12 cellular contexts compared by ENCODE assay signal in the genomic region with DNA sequence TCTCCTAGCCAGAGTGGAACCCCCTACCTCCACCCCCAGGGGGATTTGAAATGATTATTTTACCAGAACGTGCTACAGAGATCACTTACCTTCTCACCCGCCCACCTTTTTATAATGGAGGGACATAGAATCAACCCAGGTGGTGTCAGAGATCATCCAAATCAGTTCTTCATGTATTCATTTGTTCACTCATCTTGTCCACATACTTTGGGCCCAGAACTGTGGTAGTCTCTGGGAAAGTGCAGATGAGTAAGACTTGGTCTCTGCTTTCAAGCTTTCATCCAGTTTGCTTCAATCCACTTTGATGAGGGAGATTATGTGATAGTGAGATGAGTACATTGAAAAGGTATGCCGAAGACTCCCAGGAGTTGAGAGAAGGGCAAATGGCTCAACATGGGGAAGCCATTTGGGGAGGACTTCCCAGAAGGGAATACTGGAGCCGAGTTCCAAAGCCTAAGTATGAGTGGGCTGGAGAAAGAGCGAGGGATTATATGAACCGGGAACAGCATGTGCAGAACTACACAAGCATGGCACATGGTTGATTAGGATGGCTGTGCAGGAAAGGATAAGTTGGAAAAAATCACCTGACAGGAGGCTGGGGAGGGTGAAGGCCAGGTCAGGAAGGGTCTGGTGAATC. TPM values are rescaled to one million over a fixed set of nuclear protein-coding genes. Genes with fewer than 3 reads are reported as not detected.
A peak's percentile ranks its signal among the peaks of the same experiment; 100 is the strongest.
DNase-seq lines count a peak whose midpoint lies in the region; ATAC-seq, FAIRE-seq and TF ChIP-seq lines count a peak whose summit lies in the region.
"Had no signal": no experiment of that assay in that cellular context is flagged by ENCODE, and none has a peak within 500 bp of the region (broad histone marks: within the 10 kb centered on the region; RNA-seq: fewer than 3 reads in every experiment).

No MANE protein-coding gene starts in this region.

- peak overlapping the region; percentile 79; the same call in 1 of the 2 replicates for H2AFZ ChIP-seq in GM23248

- H3F3A ChIP-seq in GM23248 (ENCODE audit: insufficient read depth): peaks cover 36% of the 10 kb centered on the region

- 63 to 65% methylated on average over 6 of the region's 6 CpGs for WGBS in GM23248 (ENCODE audit: low coverage in 1 of 2, low lambda C conversion rate in 2 of 2, missing lambda C conversion rate in 2 of 2), 2 experiments

- no peak overlapping the region for H3K4me3 ChIP-seq in GM23248
- H3K4me3 ChIP-seq: cardiac muscle cell had no signal

- H3K36me3 Mint-ChIP-seq in immature natural killer cell: peaks cover 4 to 9% (median 5%) of the 10 kb centered on the region in 3 donors
- H3K36me3 Mint-ChIP-seq in stimulated activated memory B cell treated with anti-CD40 and anti-IgM and Interleukin-4, amounts not matched to agents 10 μg/mL and 1 μg/mL and 100 μg/mL, for 72 hours: peaks cover 18% of the 10 kb centered on the region

- no peaks in the 10 kb centered on the region for H3K36me3 ChIP-seq in GM23248 (ENCODE audit: low read depth)
- H3K36me3 ChIP-seq: cardiac muscle cell had no signal

- no peak for FAIRE-seq in D721Med (lab: Jason Lieb, UNC)

- H3K4me1 Mint-ChIP-seq in immature natural killer cell: peaks cover 40 to 41% of the 10 kb centered on the region in 2 donors
- peaks cover 21% of the 10 kb centered on the region for H3K4me1 Mint-ChIP-seq in stimulated activated memory B cell treated with anti-CD40 and anti-IgM and Interleukin-4, amounts not matched to agents 10 μg/mL and 1 μg/mL and 100 μg/mL, for 72 hours

- H3K27me3 Mint-ChIP-seq in immature natural killer cell (ENCODE audit: low read depth in 3 of 3): peaks cover 0 to 3% (median 2%) of the 10 kb centered on the region in 3 donors
- H3K27me3 Mint-ChIP-seq in stimulated activated memory B cell treated with anti-CD40 and anti-IgM and Interleukin-4, amounts not matched to agents 10 μg/mL and 1 μg/mL and 100 μg/mL, for 72 hours: no peaks in the 10 kb centered on the region
- H3K27me3 Mint-ChIP-seq: naive B cell had no signal

- H3K4me1 ChIP-seq in GM23248 (ENCODE audit: insufficient read depth): peaks cover 25% of the 10 kb centered on the region

- DNase-seq in GM23248 (peak; percentile 50), RPMI7951 (ENCODE audit: low read depth) (peak; percentile 72), immature natural killer cell (no peak), D721Med (ENCODE audit: insufficient read length, low spot score) (no peak), iPS-NIHi7 (ENCODE audit: extremely low spot score) (no peak), SHP77 (lab: John Stamatoyannopoulos, UW) (no peak)
- DNase-seq: naive B cell; NCI-H345; stimulated activated CD4-positive, alpha-beta T cell treated with anti-CD3 and anti-CD28 coated beads, Interleukin-4, amount 100 ng/mL, for 24 hours had no signal

- H3K9me2 ChIP-seq in GM23248 (ENCODE audit: insufficient read depth): no peaks in the 10 kb centered on the region

- H3K4me2 ChIP-seq in GM23248 (ENCODE audit: unreplicated experiment): no peak overlapping the region

- H3K27me3 ChIP-seq in GM23248 (replicated peaks; ENCODE audit: insufficient read depth): no peaks in the 10 kb centered on the region
- H3K27me3 ChIP-seq: cardiac muscle cell had no signal

- H3K79me2 ChIP-seq in GM23248 (ENCODE audit: insufficient read depth): no peaks in the 10 kb centered on the region

- H3K27ac Mint-ChIP-seq in immature natural killer cell: peak overlapping the region in 5 of 6 donors; percentile 68 to 97 (median 94)
- peak overlapping the region; percentile 93 for H3K27ac Mint-ChIP-seq in stimulated activated memory B cell treated with anti-CD40 and anti-IgM and Interleukin-4, amounts not matched to agents 10 μg/mL and 1 μg/mL and 100 μg/mL, for 72 hours

- H3K9ac ChIP-seq in GM23248: no peak overlapping the region

- TF ChIP-seq CTCF in D721Med (IDR thresholded peaks at IDR 0.05; ENCODE audit: insufficient read depth, missing control alignments): no peak

- H3K27ac ChIP-seq in GM23248: peak overlapping the region; percentile 90
- H3K27ac ChIP-seq: cardiac muscle cell had no signal

- in situ Hi-C loops in GM23248 (cut with MboI): loop anchor here (25.0 kb wide), 1 partner anchor 512 kb away; the partner anchor contains the start of gene JUN

- H3K9me3 ChIP-seq in GM23248 (ENCODE audit: low read depth): no peaks in the 10 kb centered on the region

- no peak for ATAC-seq in stimulated activated memory B cell treated with anti-CD40 and anti-IgM and Interleukin-4, amounts not matched to agents 10 μg/mL and 1 μg/mL and 100 μg/mL, for 72 hours
- no peak for ATAC-seq in GM19328 (IDR thresholded peaks at IDR 0.05; ENCODE audit: unreplicated experiment)

- peak overlapping the region in 3 of 5 donors; percentile 13 to 91 (median 87) for H3K4me3 Mint-ChIP-seq in immature natural killer cell
- H3K4me3 Mint-ChIP-seq in stimulated activated memory B cell treated with anti-CD40 and anti-IgM and Interleukin-4, amounts not matched to agents 10 μg/mL and 1 μg/mL and 100 μg/mL, for 72 hours: no peak overlapping the region

- H3K9me3 Mint-ChIP-seq in immature natural killer cell: no peaks in the 10 kb centered on the region
- peaks cover 10% of the 10 kb centered on the region for H3K9me3 Mint-ChIP-seq in stimulated activated memory B cell treated with anti-CD40 and anti-IgM and Interleukin-4, amounts not matched to agents 10 μg/mL and 1 μg/mL and 100 μg/mL, for 72 hours

- H4K20me1 ChIP-seq in GM23248 (ENCODE audit: insufficient read depth): no peaks in the 10 kb centered on the region

RNA-seq across cellular contexts. Expression of gene FGGY, which starts 1.9 kb away (rescaled TPM):
- 11.4 and 16.9 TPM in 2 replicates for total RNA-seq in GM23248 (2014; rRNA removed; shearing (Covaris generic))
- polyA plus RNA-seq in GM23248 (2016; fragmentation: Nextera tagmentation; extraction: Ambion mirVana): 12.8 and 16.4 TPM in 2 replicates
- 6.8 and 7.2 TPM in 2 replicates for total RNA-seq in RPMI7951 (2014; rRNA removed; shearing (Covaris generic))
- polyA plus RNA-seq in immature natural killer cell: 1 to 10 TPM; 4.0 to 8.4 (median 5.1) TPM

Comparison
In these comparisons a context has a peak if more than half of its experiments do, and no peak if none do; other contexts are left out.
1. DNase-seq: peak in GM23248 (single experiment) and RPMI7951 (single experiment); none in immature natural killer cell (0 of 3), D721Med (single experiment), iPS-NIHi7 (single experiment) and SHP77 (0 of 2).